Comparison of ENCODE assay signal across 8 cellular contexts in the genomic region with DNA sequence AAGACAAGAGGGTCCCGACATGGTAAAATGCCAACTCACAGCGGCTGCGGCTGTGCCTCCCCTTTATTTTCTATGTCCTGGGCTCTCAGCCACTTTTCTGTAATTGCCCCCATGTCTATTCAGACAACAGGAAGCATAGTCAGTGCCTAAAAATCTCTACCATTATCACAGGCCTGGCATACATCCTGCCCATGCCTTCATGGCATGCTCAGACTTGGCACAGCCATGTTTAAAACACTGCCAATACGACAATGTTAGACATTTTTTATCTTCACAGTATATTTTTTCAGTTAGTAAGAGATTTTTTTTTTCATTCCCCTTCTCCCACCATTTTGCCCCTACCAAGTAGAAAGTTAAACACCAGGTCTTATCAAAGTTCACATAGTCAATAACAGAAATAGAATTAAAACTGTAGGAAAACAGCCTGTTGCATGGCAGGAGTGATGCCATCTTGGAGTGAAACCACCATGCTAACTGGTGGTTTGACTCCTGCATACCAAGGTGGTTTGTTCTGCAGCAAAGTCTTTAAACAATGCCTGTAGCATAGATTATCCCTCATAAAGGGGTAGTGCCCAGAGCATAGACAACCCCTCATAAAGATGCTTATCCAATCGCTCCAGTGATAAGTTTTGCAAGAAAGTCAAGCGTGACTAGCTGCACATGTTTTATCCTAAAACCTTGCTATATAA. TPM values are rescaled to one million over a fixed set of nuclear protein-coding genes. Genes with fewer than 3 reads are reported as not detected.
DNase-seq lines count a peak whose midpoint lies in the region; ATAC-seq and TF ChIP-seq lines count a peak whose summit lies in the region.

No MANE protein-coding gene starts in this region.

- peaks cover 2% of the 10 kb centered on the region for H3K79me1 ChIP-seq in mesendoderm (ENCODE audit: low read length)

- H3K4me2 ChIP-seq in mesendoderm (ENCODE audit: low read length) = no peak overlapping the region

- no peak overlapping the region for H3K9ac ChIP-seq in mesendoderm (ENCODE audit: low read length)

- no peak overlapping the region for H4K5ac ChIP-seq in mesendoderm (ENCODE audit: low read length)

- H3K9me3 ChIP-seq in right lobe of liver = no peaks in the 10 kb centered on the region

- no peak for TF ChIP-seq CTCF in brain microvascular endothelial cell (IDR thresholded peaks at IDR 0.05; ENCODE audit: low read depth, low read length, missing control alignments)
- no peak for TF ChIP-seq CTCF in right lobe of liver (IDR thresholded peaks at IDR 0.05)

- no peak overlapping the region for H3K4ac ChIP-seq in mesendoderm (ENCODE audit: low read depth, low read length)

- H3K79me2 ChIP-seq in mesendoderm (ENCODE audit: control insufficient read depth, insufficient read depth, low read length) = no peaks in the 10 kb centered on the region

- peak; percentile 22 for DNase-seq in COR-L47 (lab: John Stamatoyannopoulos, UW)
- peak; percentile 36 to 71 for DNase-seq in NCI-H446 (lab: John Stamatoyannopoulos, UW)
- no peak for DNase-seq in brain microvascular endothelial cell
- DNase-seq in occipital lobe (lab: John Stamatoyannopoulos, UW) = peak; percentile 7
- DNase-seq in mesendoderm = no peak
- no peak for DNase-seq in NCI-H510A (lab: John Stamatoyannopoulos, UW)
- DNase-seq in right lobe of liver = no peak

- no peak overlapping the region for H4K8ac ChIP-seq in mesendoderm (ENCODE audit: low read depth, low read length)

- no peak for TF ChIP-seq POLR2A in right lobe of liver (IDR thresholded peaks at IDR 0.05)

- peaks cover 44% of the 10 kb centered on the region for H3K36me3 ChIP-seq in brain microvascular endothelial cell (replicated peaks)
- peaks cover 3% of the 10 kb centered on the region for H3K36me3 ChIP-seq in mesendoderm (ENCODE audit: control insufficient read depth, insufficient read depth, low read length)
- no peaks in the 10 kb centered on the region for H3K36me3 ChIP-seq in right lobe of liver

- no peaks in the 10 kb centered on the region for H3K27me3 ChIP-seq in brain microvascular endothelial cell (replicated peaks)
- H3K27me3 ChIP-seq in mesendoderm (ENCODE audit: insufficient read depth, low read length, poor library complexity) = no peaks in the 10 kb centered on the region
- H3K27me3 ChIP-seq in right lobe of liver = no peaks in the 10 kb centered on the region

- no peak overlapping the region for H2BK120ac ChIP-seq in mesendoderm (ENCODE audit: low read depth, low read length)

- no peaks in the 10 kb centered on the region for H3K4me1 ChIP-seq in mesendoderm (ENCODE audit: control insufficient read depth, low read depth, low read length)
- no peaks in the 10 kb centered on the region for H3K4me1 ChIP-seq in right lobe of liver

- no peak overlapping the region for H3K56ac ChIP-seq in mesendoderm (ENCODE audit: low read length)

- intact Hi-C loops in right lobe of liver (cut with DNase I) = no loop called here

- no peak overlapping the region for H2BK15ac ChIP-seq in mesendoderm (replicated peaks; ENCODE audit: low read depth)

- ATAC-seq in esophagus mucosa (no peak), right lobe of liver (no peak)

- WGBS in mesendoderm (ENCODE audit: extremely low coverage, insufficient coverage, low lambda C conversion rate) = no CpG with 5 or more reads among the region's 6 CpGs
- 76% methylated on average over 3 of the region's 6 CpGs for WGBS in right lobe of liver (ENCODE audit: insufficient coverage, low coverage, low lambda C conversion rate, missing lambda C conversion rate)

- H3K18ac ChIP-seq in mesendoderm (ENCODE audit: low read length) = no peak overlapping the region

- H3K27ac ChIP-seq in brain microvascular endothelial cell (peak overlapping the region; percentile 92), mesendoderm (ENCODE audit: low read depth, low read length) (no peak overlapping the region), right lobe of liver (no peak overlapping the region)

- in situ Hi-C loops in brain microvascular endothelial cell (cut with HindIII; ENCODE audit: low pct_ligation_motif_present, low sequenced_read_pairs) = loop anchor here (25.0 kb wide), 1 partner anchor 224 kb away; the partner anchor contains the start of genes AQP2, AQP5 and AQP6

- no peak overlapping the region for H2BK5ac ChIP-seq in mesendoderm (ENCODE audit: low read length)

- H3K23ac ChIP-seq in mesendoderm (ENCODE audit: low read length) = no peak overlapping the region

- H3K4me3 ChIP-seq in brain microvascular endothelial cell (ENCODE audit: low read depth, low read length) (no peak overlapping the region), mesendoderm (ENCODE audit: low read length) (no peak overlapping the region), right lobe of liver (no peak overlapping the region)

- no peak overlapping the region for H2AK5ac ChIP-seq in mesendoderm (ENCODE audit: low read length)

RNA-seq across cellular contexts. Expression of gene CERS5, which starts 18.9 kb away (rescaled TPM):
- total RNA-seq in occipital lobe = 115 TPM
- total RNA-seq in esophagus mucosa = 21.9 TPM
- polyA plus RNA-seq in mesendoderm (2013, experiment 1 of 2) = 37.5 TPM
- 35.9 TPM for polyA plus RNA-seq in mesendoderm (2013, experiment 2 of 2)
- total RNA-seq in right lobe of liver = 10 to 100 TPM in 2 of 6 experiments, 1 to 10 TPM in 4; 5.0 to 12.0 (median 8.0) TPM

Comparison
In these comparisons a context has a peak if more than half of its experiments do, and no peak if none do; other contexts are left out.
1. DNase-seq: peak in COR-L47 (single experiment), NCI-H446 (2 of 2) and occipital lobe (single experiment); none in brain microvascular endothelial cell (single experiment), mesendoderm (single experiment), NCI-H510A (single experiment) and right lobe of liver (0 of 3).